Comparison of ENCODE assay signal across 15 cellular contexts in genomic region chr3:61009025-61009424, GRCh38.
DNase-seq lines count a peak whose midpoint lies in the region; ATAC-seq, FAIRE-seq and TF ChIP-seq lines count a peak whose summit lies in the region.
"Had no signal": no experiment of that assay in that cellular context is flagged by ENCODE, and none has a peak within 500 bp of the region (broad histone marks: within the 10 kb centered on the region; RNA-seq: fewer than 3 reads in every experiment).

No MANE protein-coding gene starts in this region.

- H2AK5ac ChIP-seq in mesendoderm (ENCODE audit: low read length) = no peak overlapping the region

- H4K5ac ChIP-seq in mesendoderm (ENCODE audit: low read length) = no peak overlapping the region

- H3K9me3 Mint-ChIP-seq in MCF 10A (ENCODE audit: unreplicated experiment) = no peaks in the 10 kb centered on the region

- BruUV-seq in GM12878 (replicated peaks; lab: Mats Ljungman, UMichigan) = no TSS peak
- no TSS peak for BruUV-seq in MCF 10A (replicated peaks; lab: Mats Ljungman, UMichigan)

- no peak overlapping the region for H2BK15ac ChIP-seq in mesendoderm (replicated peaks; ENCODE audit: low read depth)

- in situ Hi-C loops in GM12878 (cut with MboI) = no loop called here

- H3K36me3 Mint-ChIP-seq in MCF 10A (ENCODE audit: insufficient read depth, unreplicated experiment) = no peaks in the 10 kb centered on the region

- no peak for TF ChIP-seq POLR2A in GM12878 (IDR thresholded peaks at IDR 0.05; ENCODE audit: low read depth, low read length)

- H3K79me1 ChIP-seq in mesendoderm (ENCODE audit: low read length) = no peaks in the 10 kb centered on the region

- SMC1A ChIA-PET in GM12878 (lab: Charles Lee; ENCODE audit: uncharacterized antibody, unreplicated experiment) = interaction anchor here (1.0 to 2.4 kb wide), 2 partner anchors 10 to 126 kb away, joined by 3 to 6 read pairs; no protein-coding TSS in a partner anchor

- ATAC-seq in GM12878 = peak; percentile 62
- no peak for ATAC-seq in GM21367 (IDR thresholded peaks at IDR 0.05; ENCODE audit: unreplicated experiment)
- ATAC-seq: left lobe of liver had no signal

- H3K36me3 ChIP-seq in GM12878 (ENCODE audit: control insufficient read depth in 2 of 2, insufficient read depth in 2 of 2, low read length in 1 of 2) (no peaks in the 10 kb centered on the region), mesendoderm (ENCODE audit: control insufficient read depth, insufficient read depth, low read length) (no peaks in the 10 kb centered on the region)
- H3K36me3 ChIP-seq: ovary, WERI-Rb-1 had no signal

- POLR2A ChIA-PET in GM12878 (lab: Charles Lee) = no interaction called here
- POLR2A ChIA-PET in MCF 10A (lab: Yijun Ruan, JAX) = no interaction called here

- no peak overlapping the region for H2BK5ac ChIP-seq in mesendoderm (ENCODE audit: low read length)

- WGBS in GM12878 (ENCODE audit: insufficient coverage, insufficient replicate concordance, low lambda C conversion rate, missing lambda C conversion rate) = 16% methylated on average over 5 of the region's 5 CpGs
- no CpG with 5 or more reads among the region's 5 CpGs for WGBS in mesendoderm (ENCODE audit: extremely low coverage, insufficient coverage, low lambda C conversion rate)

- no peak overlapping the region for H3K4ac ChIP-seq in mesendoderm (ENCODE audit: low read depth, low read length)

- H2BK120ac ChIP-seq in mesendoderm (ENCODE audit: low read depth, low read length) = no peak overlapping the region

- H3K27ac Mint-ChIP-seq in MCF 10A (ENCODE audit: low read depth, unreplicated experiment) = no peak overlapping the region

- no peaks in the 10 kb centered on the region for H3K27me3 ChIP-seq in GM12878 (replicated peaks in 1 of 2; ENCODE audit: control insufficient read depth in 2 of 2, insufficient read depth in 2 of 2, low read length in 1 of 2)
- H3K27me3 ChIP-seq in mesendoderm (ENCODE audit: insufficient read depth, low read length, poor library complexity) = no peaks in the 10 kb centered on the region
- H3K27me3 ChIP-seq: ovary had no signal

- CTCF ChIA-PET in GM12878 (lab: Yijun Ruan, JAX) (interaction anchor here (1.4 kb wide), 1 partner anchor 362 kb away, joined by 4 read pairs; no protein-coding TSS in a partner anchor), MCF 10A (lab: Yijun Ruan, JAX) (interaction anchor here (1.1 kb wide), 1 partner anchor 19 kb away, joined by 3 read pairs; no protein-coding TSS in a partner anchor)

- H3K4me3 ChIP-seq in GM12878 (no peak overlapping the region), mesendoderm (ENCODE audit: low read length) (no peak overlapping the region)
- H3K4me3 ChIP-seq: ovary had no signal

- TF ChIP-seq EP300 in GM12878 (IDR thresholded peaks at IDR 0.05; ENCODE audit: borderline replicate concordance in 1 of 2, control insufficient read depth in 1 of 2, low read depth in 2 of 2, low read length in 2 of 2) = no peak

- no peak overlapping the region for H3K23ac ChIP-seq in mesendoderm (ENCODE audit: low read length)

- H3K4me2 ChIP-seq in GM12878 (ENCODE audit: control insufficient read depth, insufficient read depth) = no peak overlapping the region
- no peak overlapping the region for H3K4me2 ChIP-seq in mesendoderm (ENCODE audit: low read length)

- FAIRE-seq in GM12878 (lab: Jason Lieb, UNC) = no peak
- FAIRE-seq: GM12891 had no signal

- H3K27ac ChIP-seq in GM12878 (ENCODE audit: control insufficient read depth, insufficient read depth) (no peak overlapping the region), mesendoderm (ENCODE audit: low read depth, low read length) (no peak overlapping the region)
- H3K27ac ChIP-seq: ovary, WERI-Rb-1 had no signal

- no peak overlapping the region for H2AFZ ChIP-seq in GM12878 (ENCODE audit: control insufficient read depth, low read depth, low read length)

- H4K8ac ChIP-seq in mesendoderm (ENCODE audit: low read depth, low read length) = no peak overlapping the region

- TF ChIP-seq RAD21 in GM12878 (IDR thresholded peaks at IDR 0.05; ENCODE audit: insufficient read depth, low read depth, low read length) = no peak

- no peaks in the 10 kb centered on the region for H4K20me1 ChIP-seq in GM12878 (ENCODE audit: control insufficient read depth, insufficient read depth)

- no peaks in the 10 kb centered on the region for H3K27me3 Mint-ChIP-seq in MCF 10A (ENCODE audit: insufficient read depth, unreplicated experiment)

- H3K56ac ChIP-seq in mesendoderm (ENCODE audit: low read length) = no peak overlapping the region

- intact Hi-C loops in GM12878 (cut with micrococcal nuclease; ENCODE audit: unreplicated experiment) (no loop called here), MCF 10A (cut with micrococcal nuclease) (no loop called here)

- no peaks in the 10 kb centered on the region for H3K4me1 ChIP-seq in GM12878 (ENCODE audit: control insufficient read depth, insufficient read depth, low read length)
- no peaks in the 10 kb centered on the region for H3K4me1 ChIP-seq in mesendoderm (ENCODE audit: control insufficient read depth, low read depth, low read length)

- peak in 8 of 14 donors; percentile 2 to 28 (median 13) for DNase-seq in C1 segment of cervical spinal cord (lab: John Stamatoyannopoulos, UW)
- peak; percentile 70 to 73 for DNase-seq in Kasumi-1 (lab: John Stamatoyannopoulos, UW)
- DNase-seq in GM12878 (ENCODE audit: low read depth, low spot score) = no peak
- DNase-seq in mesendoderm = peak; percentile 49
- DNase-seq in activated CD8-positive, alpha-beta memory T cell treated with anti-CD3 and anti-CD28 coated beads for 24 hours = no peak
- DNase-seq in NCI-H1048 (lab: John Stamatoyannopoulos, UW) = no peak
- DNase-seq in MCF 10A (ENCODE audit: unreplicated experiment) = no peak
- DNase-seq: DMS79; effector CD8-positive, alpha-beta T cell; NCI-H226; ovary; WERI-Rb-1 had no signal

- H3K79me2 ChIP-seq in GM12878 (ENCODE audit: control insufficient read depth, insufficient read depth, low read length) (no peaks in the 10 kb centered on the region), mesendoderm (ENCODE audit: control insufficient read depth, insufficient read depth, low read length) (no peaks in the 10 kb centered on the region)

- H3K4me3 Mint-ChIP-seq in MCF 10A (ENCODE audit: unreplicated experiment) = no peak overlapping the region

- H3K9ac ChIP-seq in GM12878 (ENCODE audit: control insufficient read depth, insufficient read depth, low read length) (no peak overlapping the region), mesendoderm (ENCODE audit: low read length) (no peak overlapping the region)

- H3K18ac ChIP-seq in mesendoderm (ENCODE audit: low read length) = no peak overlapping the region

- H3K4me1 Mint-ChIP-seq in MCF 10A (ENCODE audit: insufficient read depth, unreplicated experiment) = no peaks in the 10 kb centered on the region

- TF ChIP-seq CTCF in GM12878 (IDR thresholded peaks at IDR 0.05 in 2 of 3, conservative IDR thresholded peaks at IDR 0.05 in 1 of 3; ENCODE audit: control insufficient read depth in 2 of 3, extremely low read depth in 1 of 3, insufficient read depth in 1 of 3, low read depth in 3 of 3, low read length in 3 of 3) = no peak
- TF ChIP-seq CTCF in MCF 10A (IDR thresholded peaks at IDR 0.05; ENCODE audit: unreplicated experiment) = no peak

- H3K9me3 ChIP-seq in GM12878 (replicated peaks; ENCODE audit: control insufficient read depth, insufficient read depth, low read length) = no peaks in the 10 kb centered on the region
- H3K9me3 ChIP-seq: ovary had no signal

- RAD21 ChIA-PET in GM12878 (lab: Charles Lee; ENCODE audit: unreplicated experiment) = no interaction called here

TF ChIP-seq in GM12878, 131 proteins besides CTCF, POLR2A, EP300 and RAD21:
- TF ChIP-seq SPI1 (IDR thresholded peaks at IDR 0.05; ENCODE audit: borderline replicate concordance, insufficient read depth, low read depth, low read length) (peak; percentile 15; the same call in 1 of the 2 replicates), RAD51 (IDR thresholded peaks at IDR 0.05) (peak; percentile 66), USF1 (IDR thresholded peaks at IDR 0.05; ENCODE audit: borderline replicate concordance, extremely low read length, insufficient read depth, low read depth, low read length) (peak; percentile 41), USF2 (IDR thresholded peaks at IDR 0.05; ENCODE audit: borderline replicate concordance, low read depth, low read length) (no peak; the same call in 1 of the 2 replicates), HDGF (IDR thresholded peaks at IDR 0.05) (no peak)

Comparison
In these comparisons a context has a peak if more than half of its experiments do, and no peak if none do; other contexts are left out.
1. DNase-seq: peak in C1 segment of cervical spinal cord (8 of 14), Kasumi-1 (2 of 2) and mesendoderm (single experiment); none in GM12878 (single experiment), activated CD8-positive, alpha-beta memory T cell treated with anti-CD3 and anti-CD28 coated beads for 24 hours (single experiment), NCI-H1048 (single experiment) and MCF 10A (single experiment).